Comparison of ENCODE assay signal across 1 cellular context in genomic region chr6:126075335-126076071, GRCh38.
TF ChIP-seq lines count a peak whose summit lies in the region.

No MANE protein-coding gene starts in this region.

TF ChIP-seq in K562, 482 proteins besides CTCF, POLR2A, EP300 and RAD21 (continued from another document):
- TF ChIP-seq VEZF1 (CRISPR knock-in tag; IDR thresholded peaks at IDR 0.05) = peak; percentile 10; the same call in 1 of the 2 replicates
- no peak for TF ChIP-seq PHF20 (IDR thresholded peaks at IDR 0.05; ENCODE audit: partially characterized antibody)
- TF ChIP-seq KLF13 (tag; IDR thresholded peaks at IDR 0.05; ENCODE audit: borderline replicate concordance, low read depth) = 0 out of 2 replicates have a peak, but pooled peaks have one; percentile 12
- TF ChIP-seq HMGN3 (IDR thresholded peaks at IDR 0.05; ENCODE audit: borderline replicate concordance, extremely low read depth, insufficient read length, low read depth, low read length) = no peak
- TF ChIP-seq CBFA2T3 (IDR thresholded peaks at IDR 0.05) = peak; percentile 24; the same call in 1 of the 2 replicates
- TF ChIP-seq HDAC2 (IDR thresholded peaks at IDR 0.05) = no peak
- no peak for TF ChIP-seq NFIC (IDR thresholded peaks at IDR 0.05)
- TF ChIP-seq ETS2 (tag; IDR thresholded peaks at IDR 0.05; ENCODE audit: borderline replicate concordance, poor library complexity, severe bottlenecking) = no peak
TF ChIP-seq in K562: peak in this region for 48.
